In the genomic region with DNA sequence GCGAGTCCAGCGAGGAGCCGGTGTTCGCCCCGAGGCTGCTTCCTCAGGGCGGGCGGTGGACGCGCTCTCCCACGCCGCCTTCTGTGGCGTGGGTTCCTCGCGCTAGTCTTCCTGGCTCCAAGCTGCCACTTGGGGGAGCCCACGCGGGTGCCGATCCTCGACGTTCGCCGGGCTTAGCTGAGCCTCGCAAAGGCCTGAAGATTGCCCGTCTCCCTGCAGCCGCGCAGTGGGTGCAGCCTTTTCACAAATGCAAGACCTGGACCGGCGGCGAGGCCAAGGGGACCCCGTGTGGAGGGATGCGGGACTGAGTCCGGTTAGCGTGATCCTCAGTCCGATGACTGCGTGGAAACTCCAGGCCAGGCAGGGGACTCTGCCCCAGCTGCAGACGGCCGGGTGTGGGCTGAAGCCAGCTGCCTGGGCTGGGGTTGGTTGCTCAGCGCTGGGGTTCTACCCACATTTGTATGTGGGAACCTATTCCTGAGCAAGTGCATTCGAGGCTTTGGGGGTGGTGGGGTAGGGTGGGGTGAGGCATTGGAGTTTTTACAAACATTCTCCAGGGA, we compare ENCODE assay signal across 1 cellular context.
TF ChIP-seq lines count a peak whose summit lies in the region.

No MANE protein-coding gene starts in this region.

TF ChIP-seq in K562, 482 proteins besides CTCF, POLR2A, EP300 and RAD21 (continued from another document and continues in another):
- TF ChIP-seq, protein P1, sequence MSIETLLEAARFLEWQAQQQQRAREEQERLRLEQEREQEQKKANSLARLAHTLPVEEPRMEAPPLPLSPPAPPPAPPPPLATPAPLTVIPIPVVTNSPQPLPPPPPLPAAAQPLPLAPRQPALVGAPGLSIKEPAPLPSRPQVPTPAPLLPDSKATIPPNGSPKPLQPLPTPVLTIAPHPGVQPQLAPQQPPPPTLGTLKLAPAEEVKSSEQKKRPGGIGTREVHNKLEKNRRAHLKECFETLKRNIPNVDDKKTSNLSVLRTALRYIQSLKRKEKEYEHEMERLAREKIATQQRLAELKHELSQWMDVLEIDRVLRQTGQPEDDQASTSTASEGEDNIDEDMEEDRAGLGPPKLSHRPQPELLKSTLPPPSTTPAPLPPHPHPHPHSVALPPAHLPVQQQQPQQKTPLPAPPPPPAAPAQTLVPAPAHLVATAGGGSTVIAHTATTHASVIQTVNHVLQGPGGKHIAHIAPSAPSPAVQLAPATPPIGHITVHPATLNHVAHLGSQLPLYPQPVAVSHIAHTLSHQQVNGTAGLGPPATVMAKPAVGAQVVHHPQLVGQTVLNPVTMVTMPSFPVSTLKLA (conservative IDR thresholded peaks at IDR 0.05), result no peak; a peak in 1 of 4 replicates
- TF ChIP-seq TARDBP (IDR thresholded peaks at IDR 0.05) (peak; percentile 95), ZNF668 (CRISPR knock-in tag; IDR thresholded peaks at IDR 0.05) (no peak), PHF20 (IDR thresholded peaks at IDR 0.05; ENCODE audit: partially characterized antibody) (no peak), ZEB2 (IDR thresholded peaks at IDR 0.05) (peak; percentile 10; the same call in 1 of the 2 replicates), GATA2 (CRISPR knock-in tag; IDR thresholded peaks at IDR 0.05) (no peak), SMC3 (conservative IDR thresholded peaks at IDR 0.05; ENCODE audit: insufficient read depth, low read depth, low read length) (0 out of 2 replicates have a peak, but pooled peaks have one; percentile 11), SMARCB1 (IDR thresholded peaks at IDR 0.05; ENCODE audit: insufficient read length, low read depth) (no peak), ZNF263 (CRISPR knock-in tag; IDR thresholded peaks at IDR 0.05; ENCODE audit: borderline replicate concordance) (no peak), MXI1 (IDR thresholded peaks at IDR 0.05; ENCODE audit: low read depth, low read length) (no peak), STAT5B (CRISPR knock-in tag; IDR thresholded peaks at IDR 0.05) (no peak), KLF16 (IDR thresholded peaks at IDR 0.05) (no peak), GMEB1 (CRISPR knock-in tag; IDR thresholded peaks at IDR 0.05) (0 out of 2 replicates have a peak, but pooled peaks have one; percentile 13), MTF1 (CRISPR knock-in tag; IDR thresholded peaks at IDR 0.05; ENCODE audit: borderline replicate concordance) (no peak), WHSC1 (IDR thresholded peaks at IDR 0.05; ENCODE audit: low read length) (no peak), ZBTB1 (CRISPR knock-in tag; IDR thresholded peaks at IDR 0.05; ENCODE audit: borderline replicate concordance, low read depth) (no peak), PKNOX1 (IDR thresholded peaks at IDR 0.05) (no peak), ZNF253 (CRISPR knock-in tag; conservative IDR thresholded peaks at IDR 0.05) (no peak), SLC30A9 (CRISPR knock-in tag; IDR thresholded peaks at IDR 0.05) (no peak), GTF2A2 (tag; IDR thresholded peaks at IDR 0.05) (no peak), ZNF431 (CRISPR knock-in tag; IDR thresholded peaks at IDR 0.05) (0 out of 2 replicates have a peak, but pooled peaks have one; percentile 13), SREBF2 (CRISPR knock-in tag; IDR thresholded peaks at IDR 0.05) (no peak), MLLT1 (IDR thresholded peaks at IDR 0.05) (0 out of 4 replicates have a peak, but pooled peaks of 1 of the 2 experiments have one; percentile 13), ZKSCAN1 (IDR thresholded peaks at IDR 0.05; ENCODE audit: low read depth, low read length) (no peak), MTA3 (IDR thresholded peaks at IDR 0.05; ENCODE audit: borderline replicate concordance) (peak; percentile 81; the same call in 1 of the 2 replicates), CSDE1 (IDR thresholded peaks at IDR 0.05) (0 out of 4 replicates have a peak, but pooled peaks of 1 of the 2 experiments have one; percentile 4), ZC3H11A (IDR thresholded peaks at IDR 0.05; ENCODE audit: low read depth, low read length) (no peak), ZNF197 (CRISPR knock-in tag; IDR thresholded peaks at IDR 0.05; ENCODE audit: low read depth) (no peak), KDM2B (CRISPR knock-in tag; IDR thresholded peaks at IDR 0.05) (0 out of 2 replicates have a peak, but pooled peaks have one; percentile 33), ZBTB33 (CRISPR knock-in tag; IDR thresholded peaks at IDR 0.05) (no peak), RNF2 (IDR thresholded peaks at IDR 0.05) (0 out of 2 replicates have a peak, but pooled peaks have one; percentile 23), SMAD4 (CRISPR knock-in tag; conservative IDR thresholded peaks at IDR 0.05) (peak; percentile 73), GTF2F1 (IDR thresholded peaks at IDR 0.05; ENCODE audit: low read depth, low read length) (no peak), ZNF764 (CRISPR knock-in tag; IDR thresholded peaks at IDR 0.05; ENCODE audit: low read depth) (no peak), ATF4 (CRISPR knock-in tag; IDR thresholded peaks at IDR 0.05) (no peak), ZNF639 (CRISPR knock-in tag; conservative IDR thresholded peaks at IDR 0.05 in 1 of 2, IDR thresholded peaks at IDR 0.05 in 1 of 2) (no peak; a peak in 1 of 4 replicates), CTCFL (IDR thresholded peaks at IDR 0.05; ENCODE audit: borderline replicate concordance, insufficient read depth, low read depth, low read length, poor library complexity, severe bottlenecking) (peak; percentile 58), NFXL1 (CRISPR knock-in tag; IDR thresholded peaks at IDR 0.05) (no peak), SMARCA5 (IDR thresholded peaks at IDR 0.05) (0 out of 2 replicates have a peak, but pooled peaks have one; percentile 12), DDX20 (tag; IDR thresholded peaks at IDR 0.05; ENCODE audit: low read depth) (no peak), STAG1 (CRISPR knock-in tag; IDR thresholded peaks at IDR 0.05; ENCODE audit: borderline replicate concordance) (no peak)
- TF ChIP-seq, protein P2, sequence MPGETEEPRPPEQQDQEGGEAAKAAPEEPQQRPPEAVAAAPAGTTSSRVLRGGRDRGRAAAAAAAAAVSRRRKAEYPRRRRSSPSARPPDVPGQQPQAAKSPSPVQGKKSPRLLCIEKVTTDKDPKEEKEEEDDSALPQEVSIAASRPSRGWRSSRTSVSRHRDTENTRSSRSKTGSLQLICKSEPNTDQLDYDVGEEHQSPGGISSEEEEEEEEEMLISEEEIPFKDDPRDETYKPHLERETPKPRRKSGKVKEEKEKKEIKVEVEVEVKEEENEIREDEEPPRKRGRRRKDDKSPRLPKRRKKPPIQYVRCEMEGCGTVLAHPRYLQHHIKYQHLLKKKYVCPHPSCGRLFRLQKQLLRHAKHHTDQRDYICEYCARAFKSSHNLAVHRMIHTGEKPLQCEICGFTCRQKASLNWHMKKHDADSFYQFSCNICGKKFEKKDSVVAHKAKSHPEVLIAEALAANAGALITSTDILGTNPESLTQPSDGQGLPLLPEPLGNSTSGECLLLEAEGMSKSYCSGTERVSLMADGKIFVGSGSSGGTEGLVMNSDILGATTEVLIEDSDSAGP (CRISPR knock-in tag; IDR thresholded peaks at IDR 0.05), result no peak
- TF ChIP-seq, protein P3, sequence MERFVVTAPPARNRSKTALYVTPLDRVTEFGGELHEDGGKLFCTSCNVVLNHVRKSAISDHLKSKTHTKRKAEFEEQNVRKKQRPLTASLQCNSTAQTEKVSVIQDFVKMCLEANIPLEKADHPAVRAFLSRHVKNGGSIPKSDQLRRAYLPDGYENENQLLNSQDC (CRISPR knock-in tag; IDR thresholded peaks at IDR 0.05), result no peak
- TF ChIP-seq, protein P4, sequence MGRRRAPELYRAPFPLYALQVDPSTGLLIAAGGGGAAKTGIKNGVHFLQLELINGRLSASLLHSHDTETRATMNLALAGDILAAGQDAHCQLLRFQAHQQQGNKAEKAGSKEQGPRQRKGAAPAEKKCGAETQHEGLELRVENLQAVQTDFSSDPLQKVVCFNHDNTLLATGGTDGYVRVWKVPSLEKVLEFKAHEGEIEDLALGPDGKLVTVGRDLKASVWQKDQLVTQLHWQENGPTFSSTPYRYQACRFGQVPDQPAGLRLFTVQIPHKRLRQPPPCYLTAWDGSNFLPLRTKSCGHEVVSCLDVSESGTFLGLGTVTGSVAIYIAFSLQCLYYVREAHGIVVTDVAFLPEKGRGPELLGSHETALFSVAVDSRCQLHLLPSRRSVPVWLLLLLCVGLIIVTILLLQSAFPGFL (CRISPR knock-in tag; IDR thresholded peaks at IDR 0.05), result no peak
- TF ChIP-seq, protein P5, sequence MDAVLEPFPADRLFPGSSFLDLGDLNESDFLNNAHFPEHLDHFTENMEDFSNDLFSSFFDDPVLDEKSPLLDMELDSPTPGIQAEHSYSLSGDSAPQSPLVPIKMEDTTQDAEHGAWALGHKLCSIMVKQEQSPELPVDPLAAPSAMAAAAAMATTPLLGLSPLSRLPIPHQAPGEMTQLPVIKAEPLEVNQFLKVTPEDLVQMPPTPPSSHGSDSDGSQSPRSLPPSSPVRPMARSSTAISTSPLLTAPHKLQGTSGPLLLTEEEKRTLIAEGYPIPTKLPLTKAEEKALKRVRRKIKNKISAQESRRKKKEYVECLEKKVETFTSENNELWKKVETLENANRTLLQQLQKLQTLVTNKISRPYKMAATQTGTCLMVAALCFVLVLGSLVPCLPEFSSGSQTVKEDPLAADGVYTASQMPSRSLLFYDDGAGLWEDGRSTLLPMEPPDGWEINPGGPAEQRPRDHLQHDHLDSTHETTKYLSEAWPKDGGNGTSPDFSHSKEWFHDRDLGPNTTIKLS (IDR thresholded peaks at IDR 0.05; ENCODE audit: borderline replicate concordance, low read depth), result no peak
